ENCODE assay signal across 8 cellular contexts in genomic region chr4:89838005-89838404, GRCh38. TPM values are rescaled to one million over a fixed set of nuclear protein-coding genes. Genes with fewer than 3 reads are reported as not detected.
DNase-seq lines count a peak whose midpoint lies in the region; ATAC-seq and TF ChIP-seq lines count a peak whose summit lies in the region.

No MANE protein-coding gene starts in this region.

- no peak for TF ChIP-seq EP300 in SK-N-SH (IDR thresholded peaks at IDR 0.05; ENCODE audit: borderline replicate concordance in 1 of 2, low read depth in 1 of 2, low read length in 1 of 2)

- 1% methylated on average over 9 of the region's 9 CpGs for WGBS in SK-N-SH (ENCODE audit: low lambda C conversion rate)

- ATAC-seq in activated CD8-positive, alpha-beta memory T cell treated with anti-CD3 and anti-CD28 coated beads, Interleukin-2, amount 10 ng/mL, durations not matched to agents 7 days and 5 days = no peak

- TF ChIP-seq CTCF in SK-N-SH (IDR thresholded peaks at IDR 0.05) (no peak), retinal pigment epithelial cell (conservative IDR thresholded peaks at IDR 0.05; ENCODE audit: low read depth, low read length) (no peak)

- peak overlapping the region; percentile 76 to 84 for H3K4me3 ChIP-seq in SK-N-SH (ENCODE audit: low read depth in 2 of 2, low read length in 1 of 2)
- peak overlapping the region; percentile 85 for H3K4me3 ChIP-seq in retinal pigment epithelial cell (ENCODE audit: low read length)

- peaks cover 2% of the 10 kb centered on the region for H3K36me3 Mint-ChIP-seq in activated CD8-positive, alpha-beta memory T cell treated with anti-CD3 and anti-CD28 coated beads, Interleukin-2, amount 10 ng/mL, durations not matched to agents 7 days and 5 days

- peaks cover 0 to 5% of the 10 kb centered on the region in 2 experiments; a peak in 2 of 4 replicates for H3K4me1 ChIP-seq in SK-N-SH (ENCODE audit: control insufficient read depth in 1 of 2, insufficient read depth in 2 of 2, low read depth in 1 of 2, low read length in 1 of 2)

- peaks cover 0 to 2% of the 10 kb centered on the region in 2 experiments for H3K36me3 ChIP-seq in SK-N-SH (replicated peaks in 1 of 2; ENCODE audit: control insufficient read depth in 1 of 2, insufficient read depth in 2 of 2, low read length in 1 of 2)

- peak overlapping the region in 1 of 2 experiments; percentile 90; a peak in 2 of 4 replicates for H3K27ac ChIP-seq in SK-N-SH (ENCODE audit: low read depth in 2 of 2, low read length in 1 of 2)

- TF ChIP-seq RAD21 in SK-N-SH (IDR thresholded peaks at IDR 0.05; ENCODE audit: low read length) = no peak

- no peaks in the 10 kb centered on the region for H3K9me3 Mint-ChIP-seq in activated CD8-positive, alpha-beta memory T cell treated with anti-CD3 and anti-CD28 coated beads, Interleukin-2, amount 10 ng/mL, durations not matched to agents 7 days and 5 days (ENCODE audit: low read depth)

- H4K20me1 ChIP-seq in SK-N-SH (ENCODE audit: insufficient read depth) = no peaks in the 10 kb centered on the region

- no peak overlapping the region for H3K27ac Mint-ChIP-seq in activated CD8-positive, alpha-beta memory T cell treated with anti-CD3 and anti-CD28 coated beads, Interleukin-2, amount 10 ng/mL, durations not matched to agents 7 days and 5 days

- H3K9ac ChIP-seq in SK-N-SH = no peak overlapping the region

- no peaks in the 10 kb centered on the region for H3K9me2 ChIP-seq in SK-N-SH

- peaks cover 21% of the 10 kb centered on the region for H3K4me1 Mint-ChIP-seq in activated CD8-positive, alpha-beta memory T cell treated with anti-CD3 and anti-CD28 coated beads, Interleukin-2, amount 10 ng/mL, durations not matched to agents 7 days and 5 days

- POLR2A ChIA-PET in SK-N-SH (lab: Yijun Ruan, JAX) = interaction anchor here (0.7 kb wide), 2 partner anchors 197 to 1351 kb away, joined by 3 read pairs; no protein-coding TSS in a partner anchor

- CTCF ChIA-PET in activated CD8-positive, alpha-beta memory T cell treated with anti-CD3 and anti-CD28 coated beads, Interleukin-2, amount 10 ng/mL, durations not matched to agents 7 days and 5 days (lab: Charles Lee) = interaction anchor here (1.0 kb wide), 1 partner anchor 10 kb away, joined by 3 read pairs; no protein-coding TSS in a partner anchor
- CTCF ChIA-PET in SK-N-SH (lab: Yijun Ruan, JAX) = interaction anchor here (0.8 to 2.2 kb wide), 11 partner anchors 8 to 197 kb away, joined by 3 to 9 read pairs (median 4); no protein-coding TSS in a partner anchor

- peak overlapping the region; percentile 94 for H3K4me2 ChIP-seq in SK-N-SH

- no peak for DNase-seq in activated CD8-positive, alpha-beta memory T cell treated with anti-CD3 and anti-CD28 coated beads, Interleukin-2, amount 10 ng/mL, durations not matched to agents 7 days and 5 days
- no peak for DNase-seq in activated CD8-positive, alpha-beta memory T cell treated with anti-CD3 and anti-CD28 coated beads, Interleukin-2, amount 50 U/mL, for 4 hours
- DNase-seq in SK-N-SH (peak; percentile 47), fibroblast of peridontal ligament (ENCODE audit: extremely low read depth) (peak; percentile 13), retinal pigment epithelial cell (ENCODE audit: low read depth) (no peak), kidney glomerular epithelial cell (lab: John Stamatoyannopoulos, UW) (no peak)
- no peak for DNase-seq in activated CD4-positive, CD25-positive, alpha-beta regulatory T cell (lab: John Stamatoyannopoulos, UW)
- no peak for DNase-seq in NK-92 treated with Interleukin-12 subunit alpha and Interleukin-12 subunit beta, amount 100 ng/mL, for 24 hours (lab: John Stamatoyannopoulos, UW)

- H3K4me3 Mint-ChIP-seq in activated CD8-positive, alpha-beta memory T cell treated with anti-CD3 and anti-CD28 coated beads, Interleukin-2, amount 10 ng/mL, durations not matched to agents 7 days and 5 days = peak overlapping the region; percentile 66

- H3K27me3 Mint-ChIP-seq in activated CD8-positive, alpha-beta memory T cell treated with anti-CD3 and anti-CD28 coated beads, Interleukin-2, amount 10 ng/mL, durations not matched to agents 7 days and 5 days = peaks cover 73% of the 10 kb centered on the region

- H3K27me3 ChIP-seq in SK-N-SH (ENCODE audit: insufficient read depth) = 0 out of 2 replicates have a peak, but pooled peaks cover 4% of the 10 kb centered on the region

- peak overlapping the region; percentile 97 for H2AFZ ChIP-seq in SK-N-SH (ENCODE audit: low read depth)

- H3F3A ChIP-seq in SK-N-SH (replicated peaks; ENCODE audit: insufficient read depth) = peaks cover 10% of the 10 kb centered on the region

- no peaks in the 10 kb centered on the region for H3K9me3 ChIP-seq in SK-N-SH

- no peaks in the 10 kb centered on the region for H3K79me2 ChIP-seq in SK-N-SH (ENCODE audit: insufficient read depth)

TF ChIP-seq in SK-N-SH, 30 proteins besides CTCF, POLR2A, EP300 and RAD21:
- no peak for TF ChIP-seq MEF2A (IDR thresholded peaks at IDR 0.05; ENCODE audit: borderline replicate concordance, low read depth)
- peak; percentile 29; the same call in 1 of the 2 replicates for TF ChIP-seq MXI1 (IDR thresholded peaks at IDR 0.05; ENCODE audit: low read depth, low read length)

RNA-seq across cellular contexts. Expression of gene SNCA, which starts 1.0 kb away (rescaled TPM):
- 1 to 10 TPM; 1.6 to 2.0 TPM for total RNA-seq in activated CD8-positive, alpha-beta memory T cell treated with anti-CD3 and anti-CD28 coated beads, Interleukin-2, amount 10 ng/mL, durations not matched to agents 7 days and 5 days
- polyA plus RNA-seq in SK-N-SH (2012; rRNA removed) = 12.0 and 12.9 TPM in 2 replicates
- polyA plus RNA-seq in SK-N-SH (2012; cell fraction: cytosol; rRNA removed) = 17.0 and 23.5 TPM in 2 replicates
- polyA plus RNA-seq in SK-N-SH (2012; cell fraction: nucleus; rRNA removed) = 4.8 and 6.9 TPM in 2 replicates

RNA-seq across cellular contexts. Expression of gene MMRN1, which starts 56.6 kb away (rescaled TPM):
- total RNA-seq in activated CD8-positive, alpha-beta memory T cell treated with anti-CD3 and anti-CD28 coated beads, Interleukin-2, amount 10 ng/mL, durations not matched to agents 7 days and 5 days = under 1 TPM; 0.16 to 0.23 TPM
- polyA plus RNA-seq in SK-N-SH (2012; rRNA removed) = not detected in 2 replicates
- not detected in 2 replicates for polyA plus RNA-seq in SK-N-SH (2012; cell fraction: cytosol; rRNA removed)
- not detected in 2 replicates for polyA plus RNA-seq in SK-N-SH (2012; cell fraction: nucleus; rRNA removed)

Comparison
In these comparisons a context has a peak if more than half of its experiments do, and no peak if none do; other contexts are left out.
1. DNase-seq: peak in SK-N-SH (single experiment) and fibroblast of peridontal ligament (single experiment); none in activated CD8-positive, alpha-beta memory T cell treated with anti-CD3 and anti-CD28 coated beads, Interleukin-2, amount 10 ng/mL, durations not matched to agents 7 days and 5 days (single experiment), activated CD8-positive, alpha-beta memory T cell treated with anti-CD3 and anti-CD28 coated beads, Interleukin-2, amount 50 U/mL, for 4 hours (single experiment), retinal pigment epithelial cell (single experiment), activated CD4-positive, CD25-positive, alpha-beta regulatory T cell (0 of 4), kidney glomerular epithelial cell (single experiment) and NK-92 treated with Interleukin-12 subunit alpha and Interleukin-12 subunit beta, amount 100 ng/mL, for 24 hours (single experiment).